In genomic region chr4:152014280-152014679, GRCh38 we compare ENCODE assay signal across 8 cellular contexts.
A peak's percentile ranks its signal among the peaks of the same experiment; 100 is the strongest.
DNase-seq lines count a peak whose midpoint lies in the region; ATAC-seq and TF ChIP-seq lines count a peak whose summit lies in the region.

No MANE protein-coding gene starts in this region.

- no TSS peak for BruUV-seq in mammary epithelial cell (replicated peaks; lab: Mats Ljungman, UMichigan)

- H3K36me3 ChIP-seq in GM23338 (ENCODE audit: insufficient read depth) (no peaks in the 10 kb centered on the region), mammary epithelial cell (ENCODE audit: insufficient read depth, low read length) (no peaks in the 10 kb centered on the region)

- H3K9me3 ChIP-seq in mammary epithelial cell (replicated peaks; ENCODE audit: insufficient read depth, low read length): peaks cover 2% of the 10 kb centered on the region

- peaks cover 18% of the 10 kb centered on the region for H3K4me1 ChIP-seq in GM23338 (ENCODE audit: insufficient read depth)
- H3K4me1 ChIP-seq in mammary epithelial cell (ENCODE audit: insufficient read depth, low read length): no peaks in the 10 kb centered on the region

- H3K9ac ChIP-seq in mammary epithelial cell (ENCODE audit: insufficient read depth, low read length): no peak overlapping the region

- peaks cover 21% of the 10 kb centered on the region for H3K9me3 Mint-ChIP-seq in GM23338

- H3K27me3 ChIP-seq in GM23338 (ENCODE audit: insufficient read depth): no peaks in the 10 kb centered on the region
- H3K27me3 ChIP-seq in mammary epithelial cell (ENCODE audit: insufficient read depth, low read length): peaks cover 2% of the 10 kb centered on the region

- H3K36me3 Mint-ChIP-seq in GM23338 (ENCODE audit: low read depth): peaks cover 10% of the 10 kb centered on the region

- ATAC-seq in GM18909 (IDR thresholded peaks at IDR 0.05; ENCODE audit: poor library complexity, unreplicated experiment): peak; percentile 90
- ATAC-seq in HG02973 (IDR thresholded peaks at IDR 0.05; ENCODE audit: unreplicated experiment): peak; percentile 87
- peak; percentile 56 to 76 for ATAC-seq in activated CD4-positive, CD25-positive, alpha-beta regulatory T cell treated with anti-CD3 and anti-CD28 coated beads, Interleukin-2, amount 50 U/mL, for 24 hours
- ATAC-seq in GM23338: no peak

- dilution Hi-C loops in mammary epithelial cell (cut with HindIII; ENCODE audit: low sequenced_read_pairs): no loop called here

- H3K27ac Mint-ChIP-seq in GM23338: no peak overlapping the region

- no peak overlapping the region for H2AFZ ChIP-seq in GM23338
- H2AFZ ChIP-seq in mammary epithelial cell (ENCODE audit: low read depth, low read length): no peak overlapping the region

- H3K4me1 Mint-ChIP-seq in GM23338: peaks cover 22% of the 10 kb centered on the region

- H4K20me1 ChIP-seq in GM23338 (replicated peaks; ENCODE audit: insufficient read depth) (no peaks in the 10 kb centered on the region), mammary epithelial cell (ENCODE audit: insufficient read depth, low read length) (no peaks in the 10 kb centered on the region)

- CTCF ChIA-PET in mammary epithelial cell (lab: Charles Lee; ENCODE audit: low non-redundant PET): no interaction called here

- H3K79me2 ChIP-seq in GM23338 (replicated peaks; ENCODE audit: insufficient read depth) (no peaks in the 10 kb centered on the region), mammary epithelial cell (ENCODE audit: insufficient read depth, low read length) (no peaks in the 10 kb centered on the region)

- in situ Hi-C loops in mammary epithelial cell (cut with MboI; ENCODE audit: low sequenced_read_pairs in 2 of 2): no loop called here

- TF ChIP-seq CTCF in GM23338 (conservative IDR thresholded peaks at IDR 0.05; ENCODE audit: low read depth in 2 of 2): no peak
- no peak for TF ChIP-seq CTCF in mammary epithelial cell (conservative IDR thresholded peaks at IDR 0.05 in 1 of 2, IDR thresholded peaks at IDR 0.05 in 1 of 2; ENCODE audit: extremely low read depth in 1 of 2, insufficient read depth in 1 of 2, low read depth in 1 of 2, low read length in 2 of 2)

- no peaks in the 10 kb centered on the region for H3K9me2 ChIP-seq in GM23338 (ENCODE audit: insufficient read depth)

- DNase-seq in stimulated activated CD4-positive, alpha-beta T cell treated with anti-CD3 and anti-CD28 coated beads, Interleukin-12 subunit alpha, Interleukin-12 subunit beta, amount 100 ng/mL, for 4 hours: peak; percentile 39
- no peak for DNase-seq in GM23338 (ENCODE audit: low spot score)
- DNase-seq in mammary epithelial cell: no peak
- DNase-seq in NCI-H2227 treated with DMSO at 0.1 percent for 48 hours (lab: John Stamatoyannopoulos, UW): no peak
- DNase-seq in NCI-H82 (lab: John Stamatoyannopoulos, UW): no peak

- no peak overlapping the region for H3K4me3 Mint-ChIP-seq in GM23338

- H3K27ac ChIP-seq in GM23338 (ENCODE audit: low read depth): no peak overlapping the region
- no peak overlapping the region for H3K27ac ChIP-seq in mammary epithelial cell (ENCODE audit: insufficient read depth, low read depth, low read length)

- 0 out of 2 replicates have a peak, but pooled peaks cover 2% of the 10 kb centered on the region for H3F3A ChIP-seq in GM23338 (replicated peaks; ENCODE audit: low read depth)

- 66% methylated on average over 3 of the region's 3 CpGs for WGBS in mammary epithelial cell (ENCODE audit: low coverage, missing lambda C conversion rate)

- H3K27me3 Mint-ChIP-seq in GM23338 (ENCODE audit: insufficient read depth, low read depth, poor library complexity): peaks cover 3% of the 10 kb centered on the region

- no peak overlapping the region for H3K4me3 ChIP-seq in GM23338
- H3K4me3 ChIP-seq in mammary epithelial cell (replicated peaks in 1 of 3; ENCODE audit: insufficient read depth in 1 of 3, low read depth in 2 of 3, low read length in 3 of 3): no peak overlapping the region

- intact Hi-C loops in mammary epithelial cell (cut with micrococcal nuclease): no loop called here

- H3K4me2 ChIP-seq in GM23338: no peak overlapping the region
- no peak overlapping the region for H3K4me2 ChIP-seq in mammary epithelial cell (ENCODE audit: insufficient read depth, low read depth, low read length)

TF ChIP-seq in GM23338, 12 proteins besides CTCF, POLR2A, EP300 and RAD21:
- no peak for TF ChIP-seq ZNF331 (CRISPR knock-in tag; IDR thresholded peaks at IDR 0.05; ENCODE audit: low read depth)
- TF ChIP-seq JUNB (IDR thresholded peaks at IDR 0.05; ENCODE audit: unreplicated experiment): no peak
- TF ChIP-seq ZNF114 (CRISPR knock-in tag; IDR thresholded peaks at IDR 0.05): no peak
- no peak for TF ChIP-seq EZH2 (IDR thresholded peaks at IDR 0.05; ENCODE audit: low read depth, unreplicated experiment)
- TF ChIP-seq POLR2AphosphoS5 (IDR thresholded peaks at IDR 0.05; ENCODE audit: low read depth): no peak
- TF ChIP-seq CREB1 (CRISPR knock-in tag; IDR thresholded peaks at IDR 0.05; ENCODE audit: low read depth): no peak
- TF ChIP-seq, protein P1, sequence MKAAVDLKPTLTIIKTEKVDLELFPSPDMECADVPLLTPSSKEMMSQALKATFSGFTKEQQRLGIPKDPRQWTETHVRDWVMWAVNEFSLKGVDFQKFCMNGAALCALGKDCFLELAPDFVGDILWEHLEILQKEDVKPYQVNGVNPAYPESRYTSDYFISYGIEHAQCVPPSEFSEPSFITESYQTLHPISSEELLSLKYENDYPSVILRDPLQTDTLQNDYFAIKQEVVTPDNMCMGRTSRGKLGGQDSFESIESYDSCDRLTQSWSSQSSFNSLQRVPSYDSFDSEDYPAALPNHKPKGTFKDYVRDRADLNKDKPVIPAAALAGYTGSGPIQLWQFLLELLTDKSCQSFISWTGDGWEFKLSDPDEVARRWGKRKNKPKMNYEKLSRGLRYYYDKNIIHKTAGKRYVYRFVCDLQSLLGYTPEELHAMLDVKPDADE (IDR thresholded peaks at IDR 0.05): no peak
- TF ChIP-seq, protein P2, sequence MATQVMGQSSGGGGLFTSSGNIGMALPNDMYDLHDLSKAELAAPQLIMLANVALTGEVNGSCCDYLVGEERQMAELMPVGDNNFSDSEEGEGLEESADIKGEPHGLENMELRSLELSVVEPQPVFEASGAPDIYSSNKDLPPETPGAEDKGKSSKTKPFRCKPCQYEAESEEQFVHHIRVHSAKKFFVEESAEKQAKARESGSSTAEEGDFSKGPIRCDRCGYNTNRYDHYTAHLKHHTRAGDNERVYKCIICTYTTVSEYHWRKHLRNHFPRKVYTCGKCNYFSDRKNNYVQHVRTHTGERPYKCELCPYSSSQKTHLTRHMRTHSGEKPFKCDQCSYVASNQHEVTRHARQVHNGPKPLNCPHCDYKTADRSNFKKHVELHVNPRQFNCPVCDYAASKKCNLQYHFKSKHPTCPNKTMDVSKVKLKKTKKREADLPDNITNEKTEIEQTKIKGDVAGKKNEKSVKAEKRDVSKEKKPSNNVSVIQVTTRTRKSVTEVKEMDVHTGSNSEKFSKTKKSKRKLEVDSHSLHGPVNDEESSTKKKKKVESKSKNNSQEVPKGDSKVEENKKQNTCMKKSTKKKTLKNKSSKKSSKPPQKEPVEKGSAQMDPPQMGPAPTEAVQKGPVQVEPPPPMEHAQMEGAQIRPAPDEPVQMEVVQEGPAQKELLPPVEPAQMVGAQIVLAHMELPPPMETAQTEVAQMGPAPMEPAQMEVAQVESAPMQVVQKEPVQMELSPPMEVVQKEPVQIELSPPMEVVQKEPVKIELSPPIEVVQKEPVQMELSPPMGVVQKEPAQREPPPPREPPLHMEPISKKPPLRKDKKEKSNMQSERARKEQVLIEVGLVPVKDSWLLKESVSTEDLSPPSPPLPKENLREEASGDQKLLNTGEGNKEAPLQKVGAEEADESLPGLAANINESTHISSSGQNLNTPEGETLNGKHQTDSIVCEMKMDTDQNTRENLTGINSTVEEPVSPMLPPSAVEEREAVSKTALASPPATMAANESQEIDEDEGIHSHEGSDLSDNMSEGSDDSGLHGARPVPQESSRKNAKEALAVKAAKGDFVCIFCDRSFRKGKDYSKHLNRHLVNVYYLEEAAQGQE (IDR thresholded peaks at IDR 0.05; ENCODE audit: unreplicated experiment): no peak
- no peak for TF ChIP-seq EZH2phosphoT487 (IDR thresholded peaks at IDR 0.05; ENCODE audit: unreplicated experiment)
- TF ChIP-seq NANOG (IDR thresholded peaks at IDR 0.05; ENCODE audit: borderline replicate concordance): no peak
TF ChIP-seq in GM23338: peak in this region for 0.
